ENCODE assay signal across 8 cellular contexts in the genomic region with DNA sequence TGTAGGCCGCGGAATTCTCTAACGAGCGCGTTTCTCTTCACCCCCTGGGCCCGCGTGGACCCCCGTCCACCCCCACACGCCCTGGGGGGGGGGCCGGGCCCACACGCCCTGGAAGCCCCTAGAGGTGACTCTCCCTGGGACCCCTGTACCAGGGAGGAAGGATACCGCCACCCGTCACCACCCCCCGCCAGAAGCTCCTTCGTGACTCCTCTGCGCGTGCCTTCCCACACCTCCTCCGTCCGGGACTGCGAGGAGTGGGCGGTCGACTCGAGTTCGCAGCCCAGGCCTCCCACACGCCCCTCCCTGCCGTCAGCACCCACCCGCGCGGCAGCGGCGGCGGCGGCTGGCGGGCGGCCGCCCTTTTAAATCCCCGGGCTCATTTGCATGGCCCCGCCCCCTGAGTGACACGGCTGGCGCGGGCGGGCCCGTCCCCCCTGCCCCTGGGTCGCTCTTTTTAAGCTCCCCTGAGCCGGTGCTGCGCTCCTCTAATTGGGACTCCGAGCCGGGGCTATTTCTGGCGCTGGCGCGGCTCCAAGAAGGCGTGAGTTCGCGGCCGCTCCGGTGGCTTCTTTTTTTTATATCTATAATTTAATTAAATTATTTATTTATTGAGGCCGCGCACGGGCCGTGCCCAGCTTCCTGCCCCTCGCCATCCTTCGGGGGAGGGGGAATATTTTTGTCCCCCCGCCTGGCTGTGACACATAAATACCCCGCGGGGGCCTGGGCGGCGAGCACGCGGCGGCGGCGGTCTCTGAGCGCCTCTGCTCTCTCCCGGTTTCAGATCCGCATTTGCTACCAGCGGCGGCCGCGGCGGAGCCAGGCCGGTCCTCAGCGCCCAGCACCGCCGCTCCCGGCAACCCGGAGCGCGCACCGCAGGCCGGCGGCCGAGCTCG. TPM values are rescaled to one million over a fixed set of nuclear protein-coding genes. Genes with fewer than 3 reads are reported as not detected.
DNase-seq lines count a peak whose midpoint lies in the region; ATAC-seq and TF ChIP-seq lines count a peak whose summit lies in the region.

TSS of gene HMGA1 (plus strand) at position 451 of the 893 bp plus-strand sequence. CDS start 3,908 bp downstream, outside the sequence.

- H4K20me1 ChIP-seq in OCI-LY1 (ENCODE audit: insufficient read depth, low read length), result no peaks in the 10 kb centered on the region

- H3K27me3 ChIP-seq in HUES64 (ENCODE audit: insufficient read depth, low read length), result no peaks in the 10 kb centered on the region
- H3K27me3 ChIP-seq in OCI-LY1 (ENCODE audit: insufficient read depth, low read length), result no peaks in the 10 kb centered on the region
- no peaks in the 10 kb centered on the region for H3K27me3 ChIP-seq in mononuclear cell (ENCODE audit: insufficient read depth, low read length)

- H3K79me2 ChIP-seq in OCI-LY1 (ENCODE audit: insufficient read depth, low read length), result peaks cover 32% of the 10 kb centered on the region

- H3K9ac ChIP-seq in HUES64 (ENCODE audit: low read depth, low read length), result peak within 1 kb of the TSS; percentile 99
- peak within 1 kb of the TSS; percentile 93 for H3K9ac ChIP-seq in OCI-LY1 (ENCODE audit: low read length)

- peaks cover under 1% of the 10 kb centered on the region; the same call in 1 of the 2 replicates for H3F3A ChIP-seq in OCI-LY1 (ENCODE audit: insufficient read depth, low read length)

- H3K27ac ChIP-seq in HUES64 (ENCODE audit: low read depth, low read length) (peak within 1 kb of the TSS; percentile 100), OCI-LY1 (ENCODE audit: low read depth, low read length, poor library complexity, severe bottlenecking) (peak within 1 kb of the TSS; percentile 92)

- H2AFZ ChIP-seq in OCI-LY1 (ENCODE audit: low read length), result no peak within 1 kb of the TSS

- DNase-seq in COR-L47 (lab: John Stamatoyannopoulos, UW), result peak; percentile 90
- peak; percentile 94 for DNase-seq in activated CD8-positive, alpha-beta memory T cell treated with anti-CD3 and anti-CD28 coated beads, Interleukin-2, amount 50 U/mL, for 48 hours
- peak; percentile 89 for DNase-seq in epidermal melanocyte (ENCODE audit: insufficient read length, low spot score)
- peak; percentile 79 to 84 for DNase-seq in stimulated activated CD8-positive, alpha-beta memory T cell treated with anti-CD3 and anti-CD28 coated beads, Interleukin-4, amount 100 ng/mL, for 1 hour (ENCODE audit: low read depth in 2 of 2, low spot score in 1 of 2)

- under 1% methylated on average over 91 of the region's 93 CpGs for WGBS in HUES64

- H3K36me3 ChIP-seq in HUES64 (ENCODE audit: insufficient read depth, low read length) (peaks cover 35% of the 10 kb centered on the region), OCI-LY1 (ENCODE audit: insufficient read depth, low read length) (peaks cover 41% of the 10 kb centered on the region)

- H3K9me2 ChIP-seq in OCI-LY1 (ENCODE audit: low read depth, low read length), result no peaks in the 10 kb centered on the region

- peak; percentile 60 for ATAC-seq in GM21390 (IDR thresholded peaks at IDR 0.05; ENCODE audit: unreplicated experiment)

- peak within 1 kb of the TSS; percentile 80 for H3K4me2 ChIP-seq in OCI-LY1 (ENCODE audit: low read length)

- H3K4me1 ChIP-seq in HUES64 (ENCODE audit: insufficient read depth, low read length) (peaks cover 41% of the 10 kb centered on the region), OCI-LY1 (ENCODE audit: insufficient read depth, low read length, severe bottlenecking) (peaks cover 40% of the 10 kb centered on the region), mononuclear cell (ENCODE audit: insufficient read depth, low read length) (peaks cover 36% of the 10 kb centered on the region)

- H3K9me3 ChIP-seq in HUES64 (ENCODE audit: insufficient read depth, low read depth, low read length) (no peaks in the 10 kb centered on the region), OCI-LY1 (ENCODE audit: low read length) (no peaks in the 10 kb centered on the region), mononuclear cell (ENCODE audit: low read depth, low read length) (no peaks in the 10 kb centered on the region)

- peak within 1 kb of the TSS; percentile 97 for H3K4me3 ChIP-seq in HUES64 (ENCODE audit: low read length)
- peak within 1 kb of the TSS; percentile 75 for H3K4me3 ChIP-seq in OCI-LY1 (ENCODE audit: low read depth, low read length, poor library complexity, severe bottlenecking)
- peak within 1 kb of the TSS; percentile 63 for H3K4me3 ChIP-seq in mononuclear cell (ENCODE audit: low read length)

- TF ChIP-seq CTCF in OCI-LY1 (IDR thresholded peaks at IDR 0.05; ENCODE audit: low read length), result no peak; the same call in 1 of the 2 replicates

RNA-seq across cellular contexts. Expression of gene HMGA1, which starts in this region (rescaled TPM):
- 2,125 TPM for polyA plus RNA-seq in HUES64 (2013, experiment 1 of 2)
- polyA plus RNA-seq in HUES64 (2013, experiment 2 of 2), result 2,161 TPM
- 44.3 TPM for total RNA-seq in mononuclear cell

Comparison
In these comparisons a context has a peak if more than half of its experiments do, and no peak if none do; other contexts are left out.
1. Peak in every context shown above with its lines: DNase-seq, ATAC-seq, H3K4me3 ChIP-seq and H3K27ac ChIP-seq.